In the genomic region with DNA sequence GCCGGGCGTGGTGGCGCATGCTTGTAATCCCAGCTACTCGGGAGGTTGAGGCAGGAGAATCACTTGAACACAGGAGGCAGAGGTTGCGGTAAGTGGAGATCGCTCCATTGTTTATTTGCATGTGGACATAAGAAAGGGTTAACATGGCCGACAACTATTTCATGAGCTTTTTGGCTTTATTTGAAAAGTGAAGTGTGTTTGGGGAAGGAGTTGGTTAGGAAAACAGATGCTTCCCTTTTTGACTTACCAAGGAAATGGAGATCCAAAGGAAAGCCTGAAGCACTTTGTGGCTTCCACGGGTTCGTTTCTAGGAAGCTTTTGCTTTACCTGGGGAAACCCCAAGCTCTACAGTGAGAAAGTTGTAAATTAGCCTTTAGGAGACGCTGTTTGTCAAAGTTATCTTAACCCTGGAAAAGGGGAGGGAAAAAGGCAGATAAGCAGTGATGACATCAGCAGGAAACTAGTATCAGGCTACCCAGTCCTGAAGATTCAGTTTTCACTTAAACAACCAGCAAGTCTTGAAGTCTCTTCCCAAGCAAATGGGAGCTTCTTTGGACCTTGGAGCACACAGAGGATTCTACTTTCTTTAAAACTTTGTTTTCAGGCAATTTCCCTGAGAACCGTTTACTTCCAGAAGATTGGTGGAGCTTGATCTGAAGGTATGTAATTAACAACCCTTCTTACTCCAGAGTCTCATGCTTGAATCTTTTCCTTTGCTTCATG, we compare ENCODE assay signal across 8 cellular contexts. TPM values are rescaled to one million over a fixed set of nuclear protein-coding genes. Genes with fewer than 3 reads are reported as not detected.
DNase-seq lines count a peak whose midpoint lies in the region; ATAC-seq lines count a peak whose summit lies in the region.

A gene with protein sequence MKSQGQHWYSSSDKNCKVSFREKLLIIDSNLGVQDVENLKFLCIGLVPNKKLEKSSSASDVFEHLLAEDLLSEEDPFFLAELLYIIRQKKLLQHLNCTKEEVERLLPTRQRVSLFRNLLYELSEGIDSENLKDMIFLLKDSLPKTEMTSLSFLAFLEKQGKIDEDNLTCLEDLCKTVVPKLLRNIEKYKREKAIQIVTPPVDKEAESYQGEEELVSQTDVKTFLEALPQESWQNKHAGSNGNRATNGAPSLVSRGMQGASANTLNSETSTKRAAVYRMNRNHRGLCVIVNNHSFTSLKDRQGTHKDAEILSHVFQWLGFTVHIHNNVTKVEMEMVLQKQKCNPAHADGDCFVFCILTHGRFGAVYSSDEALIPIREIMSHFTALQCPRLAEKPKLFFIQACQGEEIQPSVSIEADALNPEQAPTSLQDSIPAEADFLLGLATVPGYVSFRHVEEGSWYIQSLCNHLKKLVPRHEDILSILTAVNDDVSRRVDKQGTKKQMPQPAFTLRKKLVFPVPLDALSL (plus strand): TSS at position 492 of the 723 bp plus-strand sequence. CDS start 2,637 bp downstream, outside the sequence.

- H2BK120ac ChIP-seq in mesenchymal stem cell (ENCODE audit: low read depth, low read length), result no peak within 1 kb of the TSS

- H3K4me3 ChIP-seq in duodenal mucosa (ENCODE audit: low read depth in 1 of 2, low read length in 2 of 2) (peak within 1 kb of the TSS; percentile 84 to 92), mesenchymal stem cell (ENCODE audit: insufficient read depth in 1 of 2, low read depth in 1 of 2, low read length in 2 of 2) (peak within 1 kb of the TSS in 1 of 2 experiments; percentile 88)

- H3K36me3 ChIP-seq in duodenal mucosa (ENCODE audit: control insufficient read depth in 1 of 2, insufficient read depth in 2 of 2, low read length in 2 of 2), result peaks cover 3 to 8% of the 10 kb centered on the region in 2 donors
- H3K36me3 ChIP-seq in mesenchymal stem cell (ENCODE audit: control insufficient read depth in 1 of 2, insufficient read depth in 2 of 2, low read depth in 1 of 2, low read length in 2 of 2), result peaks cover 0 to 4% of the 10 kb centered on the region in 2 experiments

- H2AK5ac ChIP-seq in mesenchymal stem cell (ENCODE audit: low read length, severe bottlenecking), result no peak within 1 kb of the TSS

- no peak within 1 kb of the TSS for H2BK5ac ChIP-seq in mesenchymal stem cell (ENCODE audit: low read depth, low read length, poor library complexity, severe bottlenecking)

- no peak within 1 kb of the TSS for H3K18ac ChIP-seq in mesenchymal stem cell (ENCODE audit: low read depth in 1 of 2, low read length in 2 of 2)

- no peak within 1 kb of the TSS for H2BK12ac ChIP-seq in mesenchymal stem cell (ENCODE audit: low read length in 2 of 2)

- H3K27ac ChIP-seq in duodenal mucosa (ENCODE audit: low read depth, low read length) (peak within 1 kb of the TSS; percentile 65), mesenchymal stem cell (ENCODE audit: low read length, poor library complexity, severe bottlenecking) (no peak within 1 kb of the TSS)

- no peaks in the 10 kb centered on the region for H3K27me3 ChIP-seq in duodenal mucosa (ENCODE audit: control insufficient read depth in 1 of 2, insufficient read depth in 2 of 2, low read length in 2 of 2)
- no peaks in the 10 kb centered on the region for H3K27me3 ChIP-seq in mesenchymal stem cell (ENCODE audit: control insufficient read depth in 1 of 2, insufficient read depth in 1 of 2, low read length in 2 of 2)

- H3K9ac ChIP-seq in duodenal mucosa (ENCODE audit: low read depth in 1 of 2, low read length in 2 of 2) (peak within 1 kb of the TSS; percentile 85 to 88), mesenchymal stem cell (ENCODE audit: low read length) (peak within 1 kb of the TSS; percentile 95)

- ATAC-seq in GM19043 (IDR thresholded peaks at IDR 0.05; ENCODE audit: low read depth, unreplicated experiment), result peak; percentile 82
- ATAC-seq in HG03280 (IDR thresholded peaks at IDR 0.05; ENCODE audit: unreplicated experiment), result peak; percentile 81

- intact Hi-C loops in posterior cingulate gyrus (cut with DNase I), result no loop called here

- H3K23ac ChIP-seq in mesenchymal stem cell (ENCODE audit: low read length in 2 of 2), result no peak within 1 kb of the TSS

- H3K79me1 ChIP-seq in mesenchymal stem cell (replicated peaks; ENCODE audit: low read length, poor library complexity, severe bottlenecking), result no peaks in the 10 kb centered on the region

- H4K8ac ChIP-seq in mesenchymal stem cell (ENCODE audit: low read length), result no peak within 1 kb of the TSS

- WGBS in mesenchymal stem cell, result 76% methylated on average over 10 of the region's 11 CpGs

- no peak within 1 kb of the TSS for H2BK15ac ChIP-seq in mesenchymal stem cell (ENCODE audit: low read depth, poor library complexity, severe bottlenecking)

- no peak within 1 kb of the TSS for H3K4me2 ChIP-seq in mesenchymal stem cell (ENCODE audit: low read length, poor library complexity, severe bottlenecking)

- H3K4ac ChIP-seq in mesenchymal stem cell (ENCODE audit: low read depth in 1 of 2, low read length in 2 of 2), result no peak within 1 kb of the TSS

- H3K4me1 ChIP-seq in duodenal mucosa (ENCODE audit: control insufficient read depth in 1 of 2, insufficient read depth in 2 of 2, low read length in 2 of 2), result peaks cover 23 to 26% of the 10 kb centered on the region in 2 donors
- no peaks in the 10 kb centered on the region for H3K4me1 ChIP-seq in mesenchymal stem cell (ENCODE audit: control insufficient read depth, insufficient read depth, low read depth, low read length)

- no peak within 1 kb of the TSS for H3K14ac ChIP-seq in mesenchymal stem cell (ENCODE audit: low read length in 2 of 2)

- DNase-seq in COLO829 (ENCODE audit: low spot score) (peak; percentile 60), RKO (ENCODE audit: low spot score) (peak; percentile 86), mesenchymal stem cell (peak; percentile 52), posterior cingulate gyrus (no peak), NCI-H446 treated with DMSO at 0.1 percent for 48 hours (lab: John Stamatoyannopoulos, UW) (no peak)

- H4K91ac ChIP-seq in mesenchymal stem cell (ENCODE audit: low read length), result no peak within 1 kb of the TSS

- no peaks in the 10 kb centered on the region for H3K9me3 ChIP-seq in duodenal mucosa (ENCODE audit: control insufficient read depth in 1 of 2, low read length in 2 of 2)
- H3K9me3 ChIP-seq in mesenchymal stem cell (ENCODE audit: control insufficient read depth, low read length), result no peaks in the 10 kb centered on the region

- no peak within 1 kb of the TSS for H2AFZ ChIP-seq in mesenchymal stem cell (ENCODE audit: low read depth, low read length)

RNA-seq across cellular contexts. Expression of the gene that starts here (rescaled TPM):
- 0.47 TPM for polyA plus RNA-seq in mesenchymal stem cell (2013, experiment 1 of 2)
- polyA plus RNA-seq in mesenchymal stem cell (2013, experiment 2 of 2), result 0.53 TPM

Comparison
In these comparisons a context has a peak if more than half of its experiments do, and no peak if none do; other contexts are left out.
1. DNase-seq: peak in COLO829 (single experiment), RKO (single experiment) and mesenchymal stem cell (single experiment); none in posterior cingulate gyrus (0 of 10) and NCI-H446 treated with DMSO at 0.1 percent for 48 hours (single experiment).